In genomic region chr6:132934496-132934895, GRCh38 we compare ENCODE assay signal across 29 cellular contexts.
DNase-seq lines count a peak whose midpoint lies in the region; ATAC-seq and TF ChIP-seq lines count a peak whose summit lies in the region.
"Had no signal": no experiment of that assay in that cellular context is flagged by ENCODE, and none has a peak within 500 bp of the region (broad histone marks: within the 10 kb centered on the region; RNA-seq: fewer than 3 reads in every experiment).

No MANE protein-coding gene starts in this region.

- peaks cover 10% of the 10 kb centered on the region for H3K9me3 Mint-ChIP-seq in mesothelial cell of epicardium
- H3K9me3 Mint-ChIP-seq: activated CD4-positive, alpha-beta T cell treated with anti-CD3 and anti-CD28 coated beads, Interleukin-2, amount 10 ng/mL, durations not matched to agents 24 days and 14 days; central memory CD8-positive, alpha-beta T cell had no signal

- H3K4ac ChIP-seq in IMR-90 (ENCODE audit: low read depth, low read length), result no peak overlapping the region

- CTCF ChIA-PET in IMR-90 (lab: Yijun Ruan, JAX), result interaction anchor here (0.9 kb wide), 1 partner anchor 24 kb away, joined by 3 read pairs; no protein-coding TSS in a partner anchor

- no peaks in the 10 kb centered on the region for H3K27me3 ChIP-seq in IMR-90 (ENCODE audit: control insufficient read depth, insufficient read depth, low read length)
- H3K27me3 ChIP-seq: right lobe of liver had no signal

- no peaks in the 10 kb centered on the region for H3K36me3 ChIP-seq in IMR-90 (ENCODE audit: control insufficient read depth, insufficient read depth, low read length)
- H3K36me3 ChIP-seq: heart right ventricle, left lung, right lobe of liver, thoracic aorta had no signal

- H3K9me3 ChIP-seq in IMR-90 (ENCODE audit: control insufficient read depth, insufficient read depth, low read length), result no peaks in the 10 kb centered on the region
- H3K9me3 ChIP-seq: heart right ventricle, left lung, right lobe of liver, thoracic aorta had no signal

- H2AK9ac ChIP-seq in IMR-90 (replicated peaks; ENCODE audit: low read depth, low read length, poor library complexity), result no peak overlapping the region

- no peak overlapping the region for H3K9ac ChIP-seq in IMR-90 (ENCODE audit: low read depth, low read length)

- dilution Hi-C loops in IMR-90 (cut with HindIII; ENCODE audit: low sequenced_read_pairs, unreplicated experiment), result no loop called here

- H2BK120ac ChIP-seq in IMR-90 (ENCODE audit: low read depth, low read length), result no peak overlapping the region

- H2BK20ac ChIP-seq in IMR-90 (ENCODE audit: low read depth, low read length), result 0 out of 2 replicates have a peak overlapping the region, but pooled peaks have one; percentile 42

- H3K9me1 ChIP-seq in IMR-90 (ENCODE audit: insufficient read depth, low read length), result 0 out of 2 replicates have a peak, but pooled peaks cover 4% of the 10 kb centered on the region

- no peak overlapping the region for H4K5ac ChIP-seq in IMR-90 (ENCODE audit: low read depth, low read length)

- peak overlapping the region; percentile 53 for H2AFZ ChIP-seq in IMR-90 (replicated peaks; ENCODE audit: low read length, poor library complexity)

- no peaks in the 10 kb centered on the region for H3K79me1 ChIP-seq in IMR-90 (ENCODE audit: low read depth in 1 of 2, low read length in 2 of 2)

- DNase-seq in AG09309 (ENCODE audit: low read depth) (peak; percentile 1), IMR-90 (no peak), dedifferentiated amniotic fluid mesenchymal stem cell (ENCODE audit: extremely low spot score) (peak; percentile 31), mesothelial cell of epicardium (ENCODE audit: low spot score in 2 of 2, unreplicated experiment in 2 of 2) (no peak), T-helper 1 cell (no peak), NK-92 (lab: John Stamatoyannopoulos, UW; ENCODE audit: unreplicated experiment) (no peak)
- DNase-seq in NK-92 treated with Interleukin-12 subunit alpha and Interleukin-12 subunit beta, amount 100 ng/mL, for 24 hours (lab: John Stamatoyannopoulos, UW), result no peak
- DNase-seq: ACHN; activated CD4-positive, alpha-beta T cell treated with anti-CD3 and anti-CD28 coated beads, Interleukin-2, amount 10 ng/mL, durations not matched to agents 24 days and 14 days; activated naive CD4-positive, alpha-beta T cell treated with Interleukin-2 at 50 U/mL for 16 hours; activated T-cell treated with anti-CD3 and anti-CD28 coated beads, Interleukin-2, amount 50 U/mL, for 48 hours; C1 segment of cervical spinal cord; Calu3; dorsolateral prefrontal cortex; heart right ventricle; left lung; NCI-H146; NCI-H510A treated with DMSO at 0.1 percent for 48 hours; posterior cingulate gyrus; right lobe of liver; stimulated activated CD4-positive, alpha-beta T cell treated with anti-CD3 and anti-CD28 coated beads, Interleukin-15, amount 100 ng/mL, for 24 hours; stimulated activated naive CD8-positive, alpha-beta T cell treated with anti-CD3 and anti-CD28 coated beads, Interleukin-15, Interleukin-2, amounts not matched to agents 100 U/mL and 50 U/mL, for 24 hours had no signal

- no peak overlapping the region for H4K8ac ChIP-seq in IMR-90 (ENCODE audit: low read depth in 2 of 2, low read length in 2 of 2)

- intact Hi-C loops in IMR-90 (cut with micrococcal nuclease), result no loop called here

- no TSS peak for BruUV-seq in IMR-90 (replicated peaks; lab: Mats Ljungman, UMichigan)

- H3K36me3 Mint-ChIP-seq in mesothelial cell of epicardium, result peaks cover 7% of the 10 kb centered on the region

- H2BK15ac ChIP-seq in IMR-90 (ENCODE audit: low read depth, low read length), result no peak overlapping the region

- ATAC-seq in IMR-90 (ENCODE audit: low read depth) (peak; percentile 29), HG03457 (IDR thresholded peaks at IDR 0.05; ENCODE audit: unreplicated experiment) (no peak)
- ATAC-seq: HCT116; heart right ventricle; left lung; stimulated activated naive CD8-positive, alpha-beta T cell treated with anti-CD3 and anti-CD28 coated beads, Interleukin-15, Interleukin-2, amounts not matched to agents 100 U/mL and 50 U/mL, for 24 hours had no signal

- in situ Hi-C loops in IMR-90 (cut with MboI; ENCODE audit: low sequenced_read_pairs), result no loop called here

- no peaks in the 10 kb centered on the region for H3K27me3 Mint-ChIP-seq in mesothelial cell of epicardium (ENCODE audit: low read depth)

- H2AK5ac ChIP-seq in IMR-90 (ENCODE audit: low read depth, low read length), result 0 out of 2 replicates have a peak overlapping the region, but pooled peaks have one; percentile 20

- H3K14ac ChIP-seq in IMR-90 (replicated peaks; ENCODE audit: low read depth, low read length), result peak overlapping the region; percentile 19; the same call in 1 of the 2 replicates

- H3K23ac ChIP-seq in IMR-90 (ENCODE audit: low read depth, low read length), result no peak overlapping the region

- TF ChIP-seq CTCF in AG09309 (IDR thresholded peaks at IDR 0.05; ENCODE audit: control insufficient read depth, insufficient read depth, low read depth, low read length, missing control alignments) (no peak), IMR-90 (conservative IDR thresholded peaks at IDR 0.05; ENCODE audit: low read depth, low read length) (no peak), mesothelial cell of epicardium (IDR thresholded peaks at IDR 0.05; ENCODE audit: unreplicated experiment) (no peak)

- WGBS in IMR-90 (ENCODE audit: extremely low coverage in 2 of 2, insufficient read length in 1 of 2), 2 experiments, result 61% methylated on average over 2 of the region's 4 CpGs; no CpG with 5 or more reads in 1 of the 2 experiments

- peak overlapping the region; percentile 75 for H3K27ac Mint-ChIP-seq in mesothelial cell of epicardium
- H3K27ac Mint-ChIP-seq: activated CD4-positive, alpha-beta T cell treated with anti-CD3 and anti-CD28 coated beads, Interleukin-2, amount 10 ng/mL, durations not matched to agents 24 days and 14 days had no signal

- peaks cover 67% of the 10 kb centered on the region for H3K4me1 Mint-ChIP-seq in mesothelial cell of epicardium
- H3K4me1 Mint-ChIP-seq: activated CD4-positive, alpha-beta T cell treated with anti-CD3 and anti-CD28 coated beads, Interleukin-2, amount 10 ng/mL, durations not matched to agents 24 days and 14 days; central memory CD8-positive, alpha-beta T cell had no signal

- H3K27ac ChIP-seq in IMR-90 (ENCODE audit: insufficient read depth, low read length), result no peak overlapping the region
- H3K27ac ChIP-seq: dorsolateral prefrontal cortex, heart right ventricle, left lung, right lobe of liver, SK-N-MC, thoracic aorta, VCaP had no signal

- H4K20me1 ChIP-seq in IMR-90 (ENCODE audit: insufficient read depth, low read length), result no peaks in the 10 kb centered on the region

- POLR2A ChIA-PET in IMR-90 (lab: Charles Lee; ENCODE audit: unreplicated experiment), result no interaction called here

- H3K56ac ChIP-seq in IMR-90 (ENCODE audit: extremely low read depth, insufficient read depth, low read length), result no peak overlapping the region

- H4K91ac ChIP-seq in IMR-90 (ENCODE audit: insufficient read depth, low read depth, low read length), result no peak overlapping the region

- TF ChIP-seq RAD21 in IMR-90 (IDR thresholded peaks at IDR 0.05; ENCODE audit: low read length), result no peak

- H2BK5ac ChIP-seq in IMR-90 (ENCODE audit: low read depth, low read length, poor library complexity, severe bottlenecking), result no peak overlapping the region

- no peak overlapping the region for H3K4me3 Mint-ChIP-seq in mesothelial cell of epicardium
- H3K4me3 Mint-ChIP-seq: activated CD4-positive, alpha-beta T cell treated with anti-CD3 and anti-CD28 coated beads, Interleukin-2, amount 10 ng/mL, durations not matched to agents 24 days and 14 days; central memory CD8-positive, alpha-beta T cell; nephron had no signal

- TF ChIP-seq POLR2A in IMR-90 (IDR thresholded peaks at IDR 0.05; ENCODE audit: low read depth, low read length), result no peak

- H3K4me2 ChIP-seq in IMR-90 (ENCODE audit: low read depth, low read length), result no peak overlapping the region

- H3K4me3 ChIP-seq in AG09309 (ENCODE audit: control insufficient read depth, low read depth, low read length), result no peak overlapping the region
- H3K4me3 ChIP-seq in IMR-90 (ENCODE audit: insufficient read depth, low read depth, low read length), result no peak overlapping the region
- H3K4me3 ChIP-seq: dorsolateral prefrontal cortex, heart right ventricle, left lung, right lobe of liver, SK-N-MC, thoracic aorta had no signal

- peaks cover 8% of the 10 kb centered on the region for H3K4me1 ChIP-seq in IMR-90 (ENCODE audit: control insufficient read depth, insufficient read depth, low read length)
- H3K4me1 ChIP-seq: heart right ventricle, left lung, right lobe of liver had no signal

- H3K18ac ChIP-seq in IMR-90 (ENCODE audit: low read depth, low read length), result peak overlapping the region; percentile 68; the same call in 1 of the 2 replicates

TF ChIP-seq in IMR-90, 13 proteins besides CTCF, POLR2A, EP300 and RAD21:
- TF ChIP-seq CEBPB (IDR thresholded peaks at IDR 0.05; ENCODE audit: low read depth, low read length) (peak; percentile 49), SMC3 (IDR thresholded peaks at IDR 0.05; ENCODE audit: low read depth, low read length) (no peak)

Comparison
In these comparisons a context has a peak if more than half of its experiments do, and no peak if none do; other contexts are left out.
1. DNase-seq: peak in AG09309 (single experiment) and dedifferentiated amniotic fluid mesenchymal stem cell (single experiment); none in IMR-90 (single experiment), mesothelial cell of epicardium (0 of 2), T-helper 1 cell (0 of 5), NK-92 (single experiment) and NK-92 treated with Interleukin-12 subunit alpha and Interleukin-12 subunit beta, amount 100 ng/mL, for 24 hours (single experiment).